In the genomic region with DNA sequence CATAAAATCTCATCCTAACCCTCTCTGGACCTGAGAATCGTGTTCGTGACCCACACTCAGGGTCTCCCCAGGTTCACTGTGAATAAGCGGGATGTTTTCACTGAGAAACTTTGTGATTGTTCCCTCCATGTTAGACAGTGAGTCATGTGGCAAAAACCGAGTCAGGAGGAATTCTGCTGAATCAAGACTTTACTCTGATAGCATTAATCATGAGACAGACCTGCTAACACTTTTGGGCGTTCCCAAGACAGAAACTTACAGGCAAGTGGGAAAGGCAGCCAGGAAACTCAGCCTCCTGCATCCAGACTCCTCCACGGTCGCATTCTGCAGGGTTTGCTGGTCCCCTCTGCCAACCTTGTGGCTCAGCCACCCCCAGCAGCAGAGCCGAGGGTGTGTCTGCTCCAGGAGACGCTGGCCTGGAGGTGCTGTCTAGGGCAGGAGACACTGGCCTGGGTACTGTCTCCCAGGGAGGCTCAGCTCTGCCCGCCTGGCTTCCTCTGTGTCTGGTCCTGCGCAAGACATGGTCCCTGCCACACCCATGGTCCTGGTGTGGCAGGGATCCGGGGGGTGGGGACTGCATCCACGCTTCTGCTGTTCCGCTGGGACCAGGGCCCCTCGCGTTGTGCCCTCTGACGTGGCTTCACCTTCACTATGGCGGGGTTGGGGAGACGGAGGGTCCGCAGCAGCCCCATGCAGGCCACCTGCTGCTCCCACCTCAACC, we compare ENCODE assay signal across 1 cellular context.
TF ChIP-seq lines count a peak whose summit lies in the region.

No MANE protein-coding gene starts in this region.

TF ChIP-seq in GM23338, 12 proteins besides CTCF, POLR2A, EP300 and RAD21 (continued from another document):
- TF ChIP-seq, protein P1, sequence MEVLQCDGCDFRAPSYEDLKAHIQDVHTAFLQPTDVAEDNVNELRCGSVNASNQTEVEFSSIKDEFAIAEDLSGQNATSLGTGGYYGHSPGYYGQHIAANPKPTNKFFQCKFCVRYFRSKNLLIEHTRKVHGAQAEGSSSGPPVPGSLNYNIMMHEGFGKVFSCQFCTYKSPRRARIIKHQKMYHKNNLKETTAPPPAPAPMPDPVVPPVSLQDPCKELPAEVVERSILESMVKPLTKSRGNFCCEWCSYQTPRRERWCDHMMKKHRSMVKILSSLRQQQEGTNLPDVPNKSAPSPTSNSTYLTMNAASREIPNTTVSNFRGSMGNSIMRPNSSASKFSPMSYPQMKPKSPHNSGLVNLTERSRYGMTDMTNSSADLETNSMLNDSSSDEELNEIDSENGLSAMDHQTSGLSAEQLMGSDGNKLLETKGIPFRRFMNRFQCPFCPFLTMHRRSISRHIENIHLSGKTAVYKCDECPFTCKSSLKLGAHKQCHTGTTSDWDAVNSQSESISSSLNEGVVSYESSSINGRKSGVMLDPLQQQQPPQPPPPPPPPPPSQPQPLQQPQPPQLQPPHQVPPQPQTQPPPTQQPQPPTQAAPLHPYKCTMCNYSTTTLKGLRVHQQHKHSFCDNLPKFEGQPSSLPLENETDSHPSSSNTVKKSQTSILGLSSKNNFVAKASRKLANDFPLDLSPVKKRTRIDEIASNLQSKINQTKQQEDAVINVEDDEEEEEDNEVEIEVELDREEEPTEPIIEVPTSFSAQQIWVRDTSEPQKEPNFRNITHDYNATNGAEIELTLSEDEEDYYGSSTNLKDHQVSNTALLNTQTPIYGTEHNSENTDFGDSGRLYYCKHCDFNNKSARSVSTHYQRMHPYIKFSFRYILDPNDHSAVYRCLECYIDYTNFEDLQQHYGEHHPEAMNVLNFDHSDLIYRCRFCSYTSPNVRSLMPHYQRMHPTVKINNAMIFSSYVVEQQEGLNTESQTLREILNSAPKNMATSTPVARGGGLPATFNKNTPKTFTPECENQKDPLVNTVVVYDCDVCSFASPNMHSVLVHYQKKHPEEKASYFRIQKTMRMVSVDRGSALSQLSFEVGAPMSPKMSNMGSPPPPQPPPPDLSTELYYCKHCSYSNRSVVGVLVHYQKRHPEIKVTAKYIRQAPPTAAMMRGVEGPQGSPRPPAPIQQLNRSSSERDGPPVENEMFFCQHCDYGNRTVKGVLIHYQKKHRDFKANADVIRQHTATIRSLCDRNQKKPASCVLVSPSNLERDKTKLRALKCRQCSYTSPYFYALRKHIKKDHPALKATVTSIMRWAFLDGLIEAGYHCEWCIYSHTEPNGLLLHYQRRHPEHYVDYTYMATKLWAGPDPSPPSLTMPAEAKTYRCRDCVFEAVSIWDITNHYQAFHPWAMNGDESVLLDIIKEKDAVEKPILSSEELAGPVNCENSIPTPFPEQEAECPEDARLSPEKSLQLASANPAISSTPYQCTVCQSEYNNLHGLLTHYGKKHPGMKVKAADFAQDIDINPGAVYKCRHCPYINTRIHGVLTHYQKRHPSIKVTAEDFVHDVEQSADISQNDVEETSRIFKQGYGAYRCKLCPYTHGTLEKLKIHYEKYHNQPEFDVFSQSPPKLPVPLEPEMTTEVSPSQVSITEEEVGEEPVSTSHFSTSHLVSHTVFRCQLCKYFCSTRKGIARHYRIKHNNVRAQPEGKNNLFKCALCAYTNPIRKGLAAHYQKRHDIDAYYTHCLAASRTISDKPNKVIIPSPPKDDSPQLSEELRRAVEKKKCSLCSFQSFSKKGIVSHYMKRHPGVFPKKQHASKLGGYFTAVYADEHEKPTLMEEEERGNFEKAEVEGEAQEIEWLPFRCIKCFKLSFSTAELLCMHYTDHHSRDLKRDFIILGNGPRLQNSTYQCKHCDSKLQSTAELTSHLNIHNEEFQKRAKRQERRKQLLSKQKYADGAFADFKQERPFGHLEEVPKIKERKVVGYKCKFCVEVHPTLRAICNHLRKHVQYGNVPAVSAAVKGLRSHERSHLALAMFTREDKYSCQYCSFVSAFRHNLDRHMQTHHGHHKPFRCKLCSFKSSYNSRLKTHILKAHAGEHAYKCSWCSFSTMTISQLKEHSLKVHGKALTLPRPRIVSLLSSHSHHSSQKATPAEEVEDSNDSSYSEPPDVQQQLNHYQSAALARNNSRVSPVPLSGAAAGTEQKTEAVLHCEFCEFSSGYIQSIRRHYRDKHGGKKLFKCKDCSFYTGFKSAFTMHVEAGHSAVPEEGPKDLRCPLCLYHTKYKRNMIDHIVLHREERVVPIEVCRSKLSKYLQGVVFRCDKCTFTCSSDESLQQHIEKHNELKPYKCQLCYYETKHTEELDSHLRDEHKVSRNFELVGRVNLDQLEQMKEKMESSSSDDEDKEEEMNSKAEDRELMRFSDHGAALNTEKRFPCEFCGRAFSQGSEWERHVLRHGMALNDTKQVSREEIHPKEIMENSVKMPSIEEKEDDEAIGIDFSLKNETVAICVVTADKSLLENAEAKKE (CRISPR knock-in tag; IDR thresholded peaks at IDR 0.05) = no peak
- TF ChIP-seq NANOG (IDR thresholded peaks at IDR 0.05; ENCODE audit: borderline replicate concordance) = no peak
- TF ChIP-seq STAT1 (IDR thresholded peaks at IDR 0.05; ENCODE audit: unreplicated experiment) = no peak
- no peak for TF ChIP-seq EZH2phosphoT487 (IDR thresholded peaks at IDR 0.05; ENCODE audit: unreplicated experiment)
- no peak for TF ChIP-seq JUNB (IDR thresholded peaks at IDR 0.05; ENCODE audit: unreplicated experiment)
- TF ChIP-seq ZNF114 (CRISPR knock-in tag; IDR thresholded peaks at IDR 0.05) = no peak
- no peak for TF ChIP-seq EZH2 (IDR thresholded peaks at IDR 0.05; ENCODE audit: low read depth, unreplicated experiment)
- TF ChIP-seq ETS1 (IDR thresholded peaks at IDR 0.05) = no peak
- TF ChIP-seq CREB1 (CRISPR knock-in tag; IDR thresholded peaks at IDR 0.05; ENCODE audit: low read depth) = no peak
- TF ChIP-seq REST (IDR thresholded peaks at IDR 0.05; ENCODE audit: unreplicated experiment) = no peak
